22 cellular contexts compared by ENCODE assay signal in genomic region chr4:180099962-180100361, GRCh38.
A peak's percentile ranks its signal among the peaks of the same experiment; 100 is the strongest.
DNase-seq lines count a peak whose midpoint lies in the region; ATAC-seq and TF ChIP-seq lines count a peak whose summit lies in the region.
"Had no signal": no experiment of that assay in that cellular context is flagged by ENCODE, and none has a peak within 500 bp of the region (broad histone marks: within the 10 kb centered on the region; RNA-seq: fewer than 3 reads in every experiment).

No MANE protein-coding gene starts in this region.

- H3K27ac Mint-ChIP-seq in CD14-positive monocyte (peak overlapping the region; percentile 23 to 76 (median 58)), mesothelial cell of epicardium (peak overlapping the region; percentile 32), Calu3 (ENCODE audit: unreplicated experiment) (no peak overlapping the region)
- H3K27ac Mint-ChIP-seq: B cell had no signal

- CTCF ChIA-PET in Calu3 (lab: Charles Lee): no interaction called here

- H3K4me3 Mint-ChIP-seq in CD14-positive monocyte: peak overlapping the region; percentile 56 to 92
- no peak overlapping the region for H3K4me3 Mint-ChIP-seq in mesothelial cell of epicardium
- H3K4me3 Mint-ChIP-seq in Calu3 (ENCODE audit: low read depth, unreplicated experiment): no peak overlapping the region
- H3K4me3 Mint-ChIP-seq: activated T-cell treated with anti-CD3 and anti-CD28 coated beads, Interleukin-2, amount 50 U/mL, for 4 hours; B cell had no signal

- H3K27me3 Mint-ChIP-seq in CD14-positive monocyte (ENCODE audit: low read depth in 3 of 3) (no peaks in the 10 kb centered on the region), mesothelial cell of epicardium (ENCODE audit: low read depth) (no peaks in the 10 kb centered on the region), Calu3 (ENCODE audit: unreplicated experiment) (no peaks in the 10 kb centered on the region)
- H3K27me3 Mint-ChIP-seq: B cell had no signal

- TF ChIP-seq CTCF in CD14-positive monocyte (IDR thresholded peaks at IDR 0.05) (no peak), mesothelial cell of epicardium (IDR thresholded peaks at IDR 0.05; ENCODE audit: unreplicated experiment) (no peak), Calu3 (IDR thresholded peaks at IDR 0.05; ENCODE audit: unreplicated experiment) (no peak)

- ATAC-seq in GM21526 (IDR thresholded peaks at IDR 0.05; ENCODE audit: low FRiP score, unreplicated experiment) (no peak), HG03354 (IDR thresholded peaks at IDR 0.05; ENCODE audit: poor library complexity, severe bottlenecking, unreplicated experiment) (no peak)
- ATAC-seq: activated T-cell treated with anti-CD3 and anti-CD28 coated beads, Interleukin-2, amount 50 U/mL, for 4 hours; HCT116; K562 had no signal

- no peaks in the 10 kb centered on the region for H3K36me3 Mint-ChIP-seq in CD14-positive monocyte
- H3K36me3 Mint-ChIP-seq in mesothelial cell of epicardium: peaks cover 23% of the 10 kb centered on the region
- H3K36me3 Mint-ChIP-seq in Calu3 (ENCODE audit: insufficient read depth, unreplicated experiment): no peaks in the 10 kb centered on the region

- DNase-seq in CD14-positive monocyte (ENCODE audit: low spot score): no peak
- peak; percentile 94 for DNase-seq in MV-4-11 (lab: John Stamatoyannopoulos, UW)
- DNase-seq in SKM-1 (lab: John Stamatoyannopoulos, UW; ENCODE audit: unreplicated experiment): peak; percentile 15
- no peak for DNase-seq in mesothelial cell of epicardium (ENCODE audit: low spot score in 2 of 2, unreplicated experiment in 2 of 2)
- DNase-seq in Calu3: no peak
- no peak for DNase-seq in NCI-H345 treated with DMSO at 0.1 percent for 48 hours (lab: John Stamatoyannopoulos, UW; ENCODE audit: unreplicated experiment)
- DNase-seq: activated naive CD4-positive, alpha-beta T cell treated with Interleukin-2 at 50 U/mL for 16 hours; activated T-cell treated with anti-CD3 and anti-CD28 coated beads, Interleukin-2, amount 50 U/mL, for 4 hours; amniotic stem cell; cortex of kidney; mammary epithelial cell; NCI-H1092; NCI-H1930; NCI-H446 treated with DMSO at 0.1 percent for 48 hours; stimulated activated CD4-positive, alpha-beta T cell treated with anti-CD3 and anti-CD28 coated beads, Interleukin-15, amount 100 ng/mL, for 24 hours; stimulated activated CD8-positive, alpha-beta memory T cell treated with anti-CD3 and anti-CD28 coated beads, Interleukin-4, amount 100 ng/mL, for 48 hours; trophoblast cell had no signal

- H3K4me1 Mint-ChIP-seq in CD14-positive monocyte (peaks cover 18% of the 10 kb centered on the region), mesothelial cell of epicardium (peaks cover 11% of the 10 kb centered on the region), Calu3 (ENCODE audit: low read depth, unreplicated experiment) (no peaks in the 10 kb centered on the region)
- H3K4me1 Mint-ChIP-seq: B cell had no signal

- BruUV-seq in Calu3 (replicated peaks; lab: Mats Ljungman, UMichigan): no TSS peak

- H3K9me3 Mint-ChIP-seq in CD14-positive monocyte: peaks cover 0 to 14% (median 2%) of the 10 kb centered on the region in 7 donors
- H3K9me3 Mint-ChIP-seq in mesothelial cell of epicardium: peaks cover 22% of the 10 kb centered on the region
- no peaks in the 10 kb centered on the region for H3K9me3 Mint-ChIP-seq in Calu3 (ENCODE audit: low read depth, unreplicated experiment)

- intact Hi-C loops in CD14-positive monocyte (cut with micrococcal nuclease) (no loop called here), Calu3 (cut with micrococcal nuclease; ENCODE audit: unreplicated experiment) (no loop called here)

Comparison
In these comparisons a context has a peak if more than half of its experiments do, and no peak if none do; other contexts are left out.
1. DNase-seq: peak in MV-4-11 (single experiment) and SKM-1 (single experiment); none in CD14-positive monocyte (single experiment), mesothelial cell of epicardium (0 of 2), Calu3 (single experiment) and NCI-H345 treated with DMSO at 0.1 percent for 48 hours (single experiment).
2. H3K4me3 Mint-ChIP-seq: peak in CD14-positive monocyte (2 of 2); none in mesothelial cell of epicardium (single experiment) and Calu3 (single experiment).